Comparison of ENCODE assay signal across 22 cellular contexts in genomic region chr18:13257361-13257980, GRCh38. TPM values are rescaled to one million over a fixed set of nuclear protein-coding genes. Genes with fewer than 3 reads are reported as not detected.
DNase-seq lines count a peak whose midpoint lies in the region; ATAC-seq, FAIRE-seq and TF ChIP-seq lines count a peak whose summit lies in the region.
"Had no signal": no experiment of that assay in that cellular context is flagged by ENCODE, and none has a peak within 500 bp of the region (broad histone marks: within the 10 kb centered on the region; RNA-seq: fewer than 3 reads in every experiment).

No MANE protein-coding gene starts in this region.

- H3K27ac Mint-ChIP-seq in activated naive CD8-positive, alpha-beta T cell: peak overlapping the region; percentile 54
- no peak overlapping the region for H3K27ac Mint-ChIP-seq in activated naive CD8-positive, alpha-beta T cell treated with anti-CD3 and anti-CD28 coated beads, Interleukin-2, amount 50 U/mL, for 24 hours
- peak overlapping the region; percentile 47 for H3K27ac Mint-ChIP-seq in chondrocyte (ENCODE audit: unreplicated experiment)
- H3K27ac Mint-ChIP-seq: CD4-positive, alpha-beta T cell had no signal

- no peak overlapping the region for H3K9ac ChIP-seq in mesendoderm (ENCODE audit: low read length)

- no CpG with 5 or more reads among the region's 8 CpGs for WGBS in mesendoderm (ENCODE audit: extremely low coverage, insufficient coverage, low lambda C conversion rate)

- H3K79me2 ChIP-seq in mesendoderm (ENCODE audit: control insufficient read depth, insufficient read depth, low read length): no peaks in the 10 kb centered on the region

- no peak overlapping the region for H3K4me3 ChIP-seq in mesendoderm (ENCODE audit: low read length)
- H3K4me3 ChIP-seq: Peyer's patch had no signal

- FAIRE-seq in urothelium cell line (lab: Jason Lieb, UNC): peak; percentile 94
- FAIRE-seq: G401.6, GM12892 had no signal

- H2BK15ac ChIP-seq in mesendoderm (replicated peaks; ENCODE audit: low read depth): no peak overlapping the region

- TF ChIP-seq CTCF in chondrocyte (IDR thresholded peaks at IDR 0.05): no peak

- H3K36me3 Mint-ChIP-seq in activated naive CD8-positive, alpha-beta T cell: peaks cover 4% of the 10 kb centered on the region
- H3K36me3 Mint-ChIP-seq in activated naive CD8-positive, alpha-beta T cell treated with anti-CD3 and anti-CD28 coated beads, Interleukin-2, amount 50 U/mL, for 24 hours (ENCODE audit: low read depth): no peaks in the 10 kb centered on the region
- peaks cover 7% of the 10 kb centered on the region for H3K36me3 Mint-ChIP-seq in chondrocyte (ENCODE audit: low read depth)

- no peak overlapping the region for H3K4ac ChIP-seq in mesendoderm (ENCODE audit: low read depth, low read length)

- no peaks in the 10 kb centered on the region for H3K79me1 ChIP-seq in mesendoderm (ENCODE audit: low read length)

- H3K36me3 ChIP-seq in mesendoderm (ENCODE audit: control insufficient read depth, insufficient read depth, low read length): no peaks in the 10 kb centered on the region
- H3K36me3 ChIP-seq: BE2C, Peyer's patch had no signal

- no peak overlapping the region for H4K8ac ChIP-seq in mesendoderm (ENCODE audit: low read depth, low read length)

- no peak overlapping the region for H2BK120ac ChIP-seq in mesendoderm (ENCODE audit: low read depth, low read length)

- H2BK5ac ChIP-seq in mesendoderm (ENCODE audit: low read length): no peak overlapping the region

- H4K5ac ChIP-seq in mesendoderm (ENCODE audit: low read length): no peak overlapping the region

- no peak overlapping the region for H3K4me3 Mint-ChIP-seq in activated naive CD8-positive, alpha-beta T cell
- H3K4me3 Mint-ChIP-seq in activated naive CD8-positive, alpha-beta T cell treated with anti-CD3 and anti-CD28 coated beads, Interleukin-2, amount 50 U/mL, for 24 hours: no peak overlapping the region
- no peak overlapping the region for H3K4me3 Mint-ChIP-seq in chondrocyte (ENCODE audit: unreplicated experiment)
- H3K4me3 Mint-ChIP-seq: CD4-positive, alpha-beta T cell had no signal

- H3K56ac ChIP-seq in mesendoderm (ENCODE audit: low read length): peak overlapping the region; percentile 11

- H3K27ac ChIP-seq in mesendoderm (ENCODE audit: low read depth, low read length): no peak overlapping the region
- H3K27ac ChIP-seq: Peyer's patch had no signal

- no peak overlapping the region for H2AK5ac ChIP-seq in mesendoderm (ENCODE audit: low read length)

- H3K27me3 Mint-ChIP-seq in activated naive CD8-positive, alpha-beta T cell: no peaks in the 10 kb centered on the region
- H3K27me3 Mint-ChIP-seq in activated naive CD8-positive, alpha-beta T cell treated with anti-CD3 and anti-CD28 coated beads, Interleukin-2, amount 50 U/mL, for 24 hours: peaks cover 1% of the 10 kb centered on the region
- H3K27me3 Mint-ChIP-seq in chondrocyte (ENCODE audit: low read depth): no peaks in the 10 kb centered on the region
- H3K27me3 Mint-ChIP-seq: CD4-positive, alpha-beta T cell had no signal

- no peaks in the 10 kb centered on the region for H3K9me3 Mint-ChIP-seq in activated naive CD8-positive, alpha-beta T cell (ENCODE audit: low read depth)
- H3K9me3 Mint-ChIP-seq in activated naive CD8-positive, alpha-beta T cell treated with anti-CD3 and anti-CD28 coated beads, Interleukin-2, amount 50 U/mL, for 24 hours: no peaks in the 10 kb centered on the region
- no peaks in the 10 kb centered on the region for H3K9me3 Mint-ChIP-seq in chondrocyte (ENCODE audit: low read depth)
- H3K9me3 Mint-ChIP-seq: CD4-positive, alpha-beta T cell had no signal

- H3K18ac ChIP-seq in mesendoderm (ENCODE audit: low read length): no peak overlapping the region

- peaks cover 2% of the 10 kb centered on the region for H3K4me1 ChIP-seq in mesendoderm (ENCODE audit: control insufficient read depth, low read depth, low read length)
- H3K4me1 ChIP-seq: BE2C had no signal

- DNase-seq in activated naive CD8-positive, alpha-beta T cell treated with anti-CD3 and anti-CD28 coated beads, Interleukin-2, amount 50 U/mL, for 24 hours: no peak
- DNase-seq in chondrocyte (ENCODE audit: low spot score) (no peak), mesendoderm (no peak), urothelium cell line (ENCODE audit: low spot score) (no peak), cerebellar cortex (ENCODE audit: low spot score) (no peak)
- DNase-seq in central memory CD4-positive, alpha-beta T cell: no peak
- DNase-seq: BE2C, COR-L47, DMS 273 treated with DMSO at 0.1 percent for 48 hours, H7, Kasumi-1, NCI-H1694 treated with DMSO at 0.1 percent for 48 hours, NCI-H2081 treated with DMSO at 0.1 percent for 48 hours, NCI-H446, NCI-H526 had no signal

- H3K4me1 Mint-ChIP-seq in activated naive CD8-positive, alpha-beta T cell (ENCODE audit: low read depth): peaks cover 25% of the 10 kb centered on the region
- H3K4me1 Mint-ChIP-seq in activated naive CD8-positive, alpha-beta T cell treated with anti-CD3 and anti-CD28 coated beads, Interleukin-2, amount 50 U/mL, for 24 hours: peaks cover 24% of the 10 kb centered on the region
- peaks cover 73% of the 10 kb centered on the region for H3K4me1 Mint-ChIP-seq in chondrocyte (ENCODE audit: low read depth)

- no peak overlapping the region for H3K4me2 ChIP-seq in mesendoderm (ENCODE audit: low read length)

- no peaks in the 10 kb centered on the region for H3K27me3 ChIP-seq in mesendoderm (ENCODE audit: insufficient read depth, low read length, poor library complexity)
- H3K27me3 ChIP-seq: BE2C, Peyer's patch had no signal

- H3K23ac ChIP-seq in mesendoderm (ENCODE audit: low read length): no peak overlapping the region

- ATAC-seq in activated naive CD8-positive, alpha-beta T cell treated with anti-CD3 and anti-CD28 coated beads, Interleukin-2, amount 50 U/mL, for 24 hours: no peak
- ATAC-seq: Right ventricle myocardium inferior had no signal

RNA-seq across cellular contexts. Expression of gene LDLRAD4, which starts 38.9 kb away (rescaled TPM):
- total RNA-seq in chondrocyte: 78.2 to 229 TPM (median 80.5 TPM) in 3 replicates
- 1.5 TPM for polyA plus RNA-seq in mesendoderm (2013, experiment 1 of 2)
- polyA plus RNA-seq in mesendoderm (2013, experiment 2 of 2): 1.7 TPM
- total RNA-seq: MCF 10A had no signal
